ENCODE assay signal across 16 cellular contexts in genomic region chr13:22107549-22107948, GRCh38.
A peak's percentile ranks its signal among the peaks of the same experiment; 100 is the strongest.
DNase-seq lines count a peak whose midpoint lies in the region; ATAC-seq and TF ChIP-seq lines count a peak whose summit lies in the region.
"Had no signal": no experiment of that assay in that cellular context is flagged by ENCODE, and none has a peak within 500 bp of the region (broad histone marks: within the 10 kb centered on the region; RNA-seq: fewer than 3 reads in every experiment).

No MANE protein-coding gene starts in this region.

- CTCF ChIA-PET in PC-3 (lab: Charles Lee), result no interaction called here

- no peak overlapping the region for H3K27ac ChIP-seq in PC-3 (ENCODE audit: low read length)
- H3K27ac ChIP-seq in effector memory CD4-positive, alpha-beta T cell (ENCODE audit: insufficient read depth, low read length, poor library complexity, severe bottlenecking), result peak overlapping the region; percentile 1
- H3K27ac ChIP-seq: ovary had no signal

- no peak overlapping the region for H3K27ac Mint-ChIP-seq in T-helper 1 cell treated with Interleukin-12 subunit alpha and Interleukin-12 subunit beta and Interleukin-4 antibody, amounts not matched to agents 30 μg/mL and 1 μg/mL, for 36 hours
- H3K27ac Mint-ChIP-seq in progenitor cell of endocrine pancreas, result peak overlapping the region; percentile 0

- H3K9me2 ChIP-seq in PC-3 (replicated peaks; ENCODE audit: low read length), result no peaks in the 10 kb centered on the region

- H3F3A ChIP-seq in PC-3 (ENCODE audit: low read length, unreplicated experiment), result no peaks in the 10 kb centered on the region

- no peak for TF ChIP-seq CTCF in PC-3 (conservative IDR thresholded peaks at IDR 0.05; ENCODE audit: low read depth, low read length)
- no peak for TF ChIP-seq CTCF in progenitor cell of endocrine pancreas (IDR thresholded peaks at IDR 0.05; ENCODE audit: unreplicated experiment)
- no peak for TF ChIP-seq CTCF in GM13977 (IDR thresholded peaks at IDR 0.05; ENCODE audit: extremely low read depth, insufficient read depth, missing control alignments)

- 0 out of 2 replicates have a peak overlapping the region, but pooled peaks have one; percentile 30 for H3K4me2 ChIP-seq in PC-3 (ENCODE audit: low read length)

- no peak overlapping the region for H3K9ac ChIP-seq in PC-3 (ENCODE audit: low read length)

- no peaks in the 10 kb centered on the region for H3K27me3 ChIP-seq in PC-3 (ENCODE audit: low read length)
- no peaks in the 10 kb centered on the region for H3K27me3 ChIP-seq in effector memory CD4-positive, alpha-beta T cell (replicated peaks; ENCODE audit: control insufficient read depth, insufficient read depth, low read length, poor library complexity, severe bottlenecking)
- H3K27me3 ChIP-seq: ovary had no signal

- no peaks in the 10 kb centered on the region for H3K27me3 Mint-ChIP-seq in T-helper 1 cell treated with Interleukin-12 subunit alpha and Interleukin-12 subunit beta and Interleukin-4 antibody, amounts not matched to agents 30 μg/mL and 1 μg/mL, for 36 hours (ENCODE audit: low read depth)
- no peaks in the 10 kb centered on the region for H3K27me3 Mint-ChIP-seq in progenitor cell of endocrine pancreas

- no peaks in the 10 kb centered on the region for H3K9me3 ChIP-seq in PC-3 (ENCODE audit: low read length)
- H3K9me3 ChIP-seq in effector memory CD4-positive, alpha-beta T cell (ENCODE audit: control insufficient read depth, low read length), result no peaks in the 10 kb centered on the region
- H3K9me3 ChIP-seq: ovary had no signal

- intact Hi-C loops in PC-3 (cut with micrococcal nuclease), result loop anchor here (10.0 kb wide), 1 partner anchor 473 kb away; no protein-coding TSS in a partner anchor

- H3K4me3 ChIP-seq in PC-3 (ENCODE audit: low read length), result no peak overlapping the region
- H3K4me3 ChIP-seq in effector memory CD4-positive, alpha-beta T cell (ENCODE audit: insufficient read depth, low read depth, low read length, poor library complexity, severe bottlenecking), result no peak overlapping the region
- H3K4me3 ChIP-seq: ovary had no signal

- H2AFZ ChIP-seq in PC-3 (ENCODE audit: low read length), result no peak overlapping the region

- peaks cover 12% of the 10 kb centered on the region for H3K4me1 ChIP-seq in PC-3 (ENCODE audit: insufficient read depth, low read length)
- H3K4me1 ChIP-seq in effector memory CD4-positive, alpha-beta T cell (ENCODE audit: control insufficient read depth, insufficient read depth, low read length, poor library complexity, severe bottlenecking), result peaks cover 21% of the 10 kb centered on the region

- no peaks in the 10 kb centered on the region for H3K36me3 ChIP-seq in PC-3 (ENCODE audit: low read depth, low read length)
- H3K36me3 ChIP-seq in effector memory CD4-positive, alpha-beta T cell (ENCODE audit: control insufficient read depth, insufficient read depth, low read length), result no peaks in the 10 kb centered on the region
- H3K36me3 ChIP-seq: ovary had no signal

- H4K20me1 ChIP-seq in PC-3 (ENCODE audit: low read length), result no peaks in the 10 kb centered on the region

- DNase-seq in T-helper 1 cell (no peak), PC-3 (peak; percentile 78), progenitor cell of endocrine pancreas (ENCODE audit: low spot score, unreplicated experiment) (no peak), putamen (ENCODE audit: low spot score) (no peak), GM13977 (ENCODE audit: low spot score) (no peak)
- DNase-seq in effector memory CD4-positive, alpha-beta T cell, result no peak
- DNase-seq: ACHN; activated T-cell treated with anti-CD3 and anti-CD28 coated beads, Interleukin-2, amount 50 U/mL, for 48 hours; mesendoderm; MM.1S; ovary; stimulated activated CD4-positive, alpha-beta T cell treated with anti-CD3 and anti-CD28 coated beads, Interleukin-12 subunit alpha, Interleukin-12 subunit beta, amount 100 ng/mL, for 4 hours; substantia nigra had no signal

- BruUV-seq in PC-3 (replicated peaks; lab: Mats Ljungman, UMichigan), result no TSS peak

- peaks cover 2% of the 10 kb centered on the region for H3K36me3 Mint-ChIP-seq in T-helper 1 cell treated with Interleukin-12 subunit alpha and Interleukin-12 subunit beta and Interleukin-4 antibody, amounts not matched to agents 30 μg/mL and 1 μg/mL, for 36 hours (ENCODE audit: low read depth)
- H3K36me3 Mint-ChIP-seq in progenitor cell of endocrine pancreas (ENCODE audit: insufficient read depth), result peaks cover under 1% of the 10 kb centered on the region

- H3K79me2 ChIP-seq in PC-3 (ENCODE audit: low read length), result no peaks in the 10 kb centered on the region

- H3K4me3 Mint-ChIP-seq in T-helper 1 cell treated with Interleukin-12 subunit alpha and Interleukin-12 subunit beta and Interleukin-4 antibody, amounts not matched to agents 30 μg/mL and 1 μg/mL, for 36 hours, result peak overlapping the region; percentile 42
- peak overlapping the region; percentile 52 for H3K4me3 Mint-ChIP-seq in progenitor cell of endocrine pancreas (ENCODE audit: low read depth)

- peaks cover 16% of the 10 kb centered on the region for H3K9me3 Mint-ChIP-seq in T-helper 1 cell treated with Interleukin-12 subunit alpha and Interleukin-12 subunit beta and Interleukin-4 antibody, amounts not matched to agents 30 μg/mL and 1 μg/mL, for 36 hours
- no peaks in the 10 kb centered on the region for H3K9me3 Mint-ChIP-seq in progenitor cell of endocrine pancreas (ENCODE audit: low read depth)

- in situ Hi-C loops in GM13977 (cut with MboI; ENCODE audit: low pct_unique_long_range_greater_than_20kb, low sequenced_read_pairs, unreplicated experiment), result no loop called here

- H3K4me1 Mint-ChIP-seq in T-helper 1 cell treated with Interleukin-12 subunit alpha and Interleukin-12 subunit beta and Interleukin-4 antibody, amounts not matched to agents 30 μg/mL and 1 μg/mL, for 36 hours (ENCODE audit: low read depth), result peaks cover 32% of the 10 kb centered on the region
- H3K4me1 Mint-ChIP-seq in progenitor cell of endocrine pancreas (ENCODE audit: low read depth), result peaks cover 30% of the 10 kb centered on the region

- ATAC-seq in PC-3 (peak; percentile 87), HG03354 (IDR thresholded peaks at IDR 0.05; ENCODE audit: poor library complexity, severe bottlenecking, unreplicated experiment) (no peak)
- ATAC-seq: activated CD4-positive, CD25-positive, alpha-beta regulatory T cell treated with anti-CD3 and anti-CD28 coated beads, Interleukin-2, amount 50 U/mL, for 24 hours had no signal

- POLR2A ChIA-PET in PC-3 (lab: Charles Lee; ENCODE audit: unreplicated experiment), result no interaction called here
